In the genomic region with DNA sequence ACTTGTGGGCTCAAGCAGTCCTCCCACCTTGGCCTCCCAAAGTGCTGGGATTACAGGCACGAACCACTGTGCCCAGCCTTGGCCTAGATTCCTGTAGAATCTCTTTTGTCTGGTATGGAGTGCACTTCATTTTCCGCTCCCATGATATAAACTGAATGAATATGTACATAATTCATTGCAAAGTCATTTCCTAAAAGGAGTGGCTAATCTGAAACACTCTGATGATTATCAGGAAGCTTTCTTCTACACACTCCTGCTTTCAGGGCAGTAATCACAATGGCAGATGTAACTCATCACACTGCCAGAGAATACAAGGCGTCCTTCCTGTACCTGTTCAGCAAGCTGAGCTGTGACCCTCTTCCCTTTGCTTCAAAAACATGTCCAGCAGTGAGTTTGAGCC, we compare ENCODE assay signal across 1 cellular context.
TF ChIP-seq lines count a peak whose summit lies in the region.

No MANE protein-coding gene starts in this region.

TF ChIP-seq in endothelial cell of umbilical vein, 7 proteins besides CTCF, POLR2A, EP300 and RAD21 (continued from another document):
- TF ChIP-seq FOS (IDR thresholded peaks at IDR 0.05; ENCODE audit: borderline replicate concordance, insufficient read depth, low read length): peak; percentile 52
